ENCODE assay signal across 8 cellular contexts in genomic region chr17:16415031-16415924, GRCh38. TPM values are rescaled to one million over a fixed set of nuclear protein-coding genes. Genes with fewer than 3 reads are reported as not detected.
DNase-seq lines count a peak whose midpoint lies in the region; FAIRE-seq and TF ChIP-seq lines count a peak whose summit lies in the region.

TRPV2 (plus strand) TSS chr17:16415571; CDS start chr17:16417669, 2,098 bp downstream.

- DNase-seq in DMS53 (lab: John Stamatoyannopoulos, UW) (peak; percentile 53), DMS53 treated with DMSO at 0.1 percent for 48 hours (lab: John Stamatoyannopoulos, UW; ENCODE audit: unreplicated experiment) (no peak), HT1080 (ENCODE audit: low read depth) (peak; percentile 42), endothelial cell of umbilical vein (ENCODE audit: low read depth, low spot score) (no peak), nephron progenitor cell (peak; percentile 33), glomerular visceral epithelial cell (ENCODE audit: extremely low spot score) (no peak), pons (ENCODE audit: low spot score) (no peak)
- peak; percentile 83 for DNase-seq in activated CD4-positive, alpha-beta T cell treated with anti-CD3 and anti-CD28 coated beads, Interleukin-2, amount 10 ng/mL, durations not matched to agents 24 days and 14 days

- peaks cover 41% of the 10 kb centered on the region for H3K4me1 Mint-ChIP-seq in activated CD4-positive, alpha-beta T cell treated with anti-CD3 and anti-CD28 coated beads, Interleukin-2, amount 10 ng/mL, durations not matched to agents 24 days and 14 days
- peaks cover 46% of the 10 kb centered on the region for H3K4me1 Mint-ChIP-seq in nephron progenitor cell

- H3K9me1 ChIP-seq in endothelial cell of umbilical vein (replicated peaks; ENCODE audit: control insufficient read depth, extremely low read depth, insufficient read depth, low read length) = no peaks in the 10 kb centered on the region

- H3K79me2 ChIP-seq in endothelial cell of umbilical vein (ENCODE audit: control insufficient read depth, insufficient read depth, low read length) = no peaks in the 10 kb centered on the region

- FAIRE-seq in endothelial cell of umbilical vein (lab: Jason Lieb, UNC) = no peak

- no peaks in the 10 kb centered on the region for H3K27me3 Mint-ChIP-seq in activated CD4-positive, alpha-beta T cell treated with anti-CD3 and anti-CD28 coated beads, Interleukin-2, amount 10 ng/mL, durations not matched to agents 24 days and 14 days
- peaks cover 6% of the 10 kb centered on the region for H3K27me3 Mint-ChIP-seq in nephron progenitor cell (ENCODE audit: low read depth, poor library complexity)

- H3K9me3 ChIP-seq in endothelial cell of umbilical vein (replicated peaks; ENCODE audit: control insufficient read depth, insufficient read depth, low read length) = no peaks in the 10 kb centered on the region

- no peak within 1 kb of the TSS for H3K9ac ChIP-seq in endothelial cell of umbilical vein (replicated peaks; ENCODE audit: extremely low read depth, insufficient read depth, low read length)

- H3K4me3 Mint-ChIP-seq in activated CD4-positive, alpha-beta T cell treated with anti-CD3 and anti-CD28 coated beads, Interleukin-2, amount 10 ng/mL, durations not matched to agents 24 days and 14 days = peak within 1 kb of the TSS; percentile 100
- H3K4me3 Mint-ChIP-seq in nephron progenitor cell = peak within 1 kb of the TSS; percentile 52

- BruUV-seq in endothelial cell of umbilical vein (replicated peaks; lab: Mats Ljungman, UMichigan) = no TSS peak

- H3K36me3 Mint-ChIP-seq in activated CD4-positive, alpha-beta T cell treated with anti-CD3 and anti-CD28 coated beads, Interleukin-2, amount 10 ng/mL, durations not matched to agents 24 days and 14 days (ENCODE audit: low read depth) = peaks cover 20% of the 10 kb centered on the region
- no peaks in the 10 kb centered on the region for H3K36me3 Mint-ChIP-seq in nephron progenitor cell (ENCODE audit: low read depth)

- peak in 1 of 2 donors; percentile 13 for TF ChIP-seq CTCF in endothelial cell of umbilical vein (IDR thresholded peaks at IDR 0.05; ENCODE audit: extremely low read depth in 1 of 2, insufficient read depth in 1 of 2, low read depth in 1 of 2, low read length in 2 of 2)
- no peak for TF ChIP-seq CTCF in nephron progenitor cell (IDR thresholded peaks at IDR 0.05)

- H3K27me3 ChIP-seq in endothelial cell of umbilical vein (ENCODE audit: control insufficient read depth in 2 of 2, insufficient read depth in 2 of 2, low read length in 2 of 2) = no peaks in the 10 kb centered on the region

- H2AFZ ChIP-seq in endothelial cell of umbilical vein (ENCODE audit: low read depth, low read length) = peak within 1 kb of the TSS; percentile 77

- no peak for TF ChIP-seq POLR2A in endothelial cell of umbilical vein (IDR thresholded peaks at IDR 0.05; ENCODE audit: low read depth, low read length)

- no peak within 1 kb of the TSS for H3K27ac ChIP-seq in endothelial cell of umbilical vein (ENCODE audit: insufficient read depth, low read depth, low read length)

- peaks cover 23% of the 10 kb centered on the region for H3K4me1 ChIP-seq in endothelial cell of umbilical vein (ENCODE audit: control insufficient read depth, extremely low read depth, insufficient read depth, low read length)

- intact Hi-C loops in activated CD4-positive, alpha-beta T cell treated with anti-CD3 and anti-CD28 coated beads, Interleukin-2, amount 10 ng/mL, durations not matched to agents 24 days and 14 days (cut with micrococcal nuclease) = loop anchor here (1.0 to 10.0 kb wide), 3 partner anchors 34 to 200 kb away; partner anchors contain the start of genes NCOR1, PIGL and UBB
- intact Hi-C loops in endothelial cell of umbilical vein (cut with micrococcal nuclease) = loop anchor here (10.0 kb wide), 1 partner anchor 50 kb away; no protein-coding TSS in a partner anchor

- H4K20me1 ChIP-seq in endothelial cell of umbilical vein (replicated peaks; ENCODE audit: control insufficient read depth, extremely low read depth, insufficient read depth, low read length) = no peaks in the 10 kb centered on the region

- H3K27ac Mint-ChIP-seq in activated CD4-positive, alpha-beta T cell treated with anti-CD3 and anti-CD28 coated beads, Interleukin-2, amount 10 ng/mL, durations not matched to agents 24 days and 14 days = peak within 1 kb of the TSS; percentile 100
- H3K27ac Mint-ChIP-seq in nephron progenitor cell = no peak within 1 kb of the TSS

- dilution Hi-C loops in endothelial cell of umbilical vein (cut with MboI; ENCODE audit: extremely low pct_ligation_motif_present, low sequenced_read_pairs) = no loop called here

- no peak within 1 kb of the TSS for H3K4me3 ChIP-seq in endothelial cell of umbilical vein (replicated peaks in 1 of 3; ENCODE audit: insufficient read depth in 1 of 3, low read depth in 1 of 3, low read length in 3 of 3)

- CTCF ChIA-PET in endothelial cell of umbilical vein (lab: Charles Lee) = interaction anchor here (0.8 to 1.6 kb wide), 6 partner anchors 13 to 62 kb away, joined by 3 to 7 read pairs (median 3); partner anchors contain the start of gene CENPV

- no peaks in the 10 kb centered on the region for H3K36me3 ChIP-seq in endothelial cell of umbilical vein (ENCODE audit: control insufficient read depth in 2 of 2, extremely low read depth in 1 of 2, insufficient read depth in 2 of 2, low read length in 2 of 2)

- no peaks in the 10 kb centered on the region for H3K9me3 Mint-ChIP-seq in activated CD4-positive, alpha-beta T cell treated with anti-CD3 and anti-CD28 coated beads, Interleukin-2, amount 10 ng/mL, durations not matched to agents 24 days and 14 days
- no peaks in the 10 kb centered on the region for H3K9me3 Mint-ChIP-seq in nephron progenitor cell

- POLR2A ChIA-PET in endothelial cell of umbilical vein (lab: Charles Lee) = no interaction called here

- H3K4me2 ChIP-seq in endothelial cell of umbilical vein (ENCODE audit: insufficient read depth, low read length) = no peak within 1 kb of the TSS

TF ChIP-seq in endothelial cell of umbilical vein, 7 proteins besides CTCF, POLR2A, EP300 and RAD21:
- no peak for TF ChIP-seq FOS (IDR thresholded peaks at IDR 0.05; ENCODE audit: borderline replicate concordance, insufficient read depth, low read length)
- TF ChIP-seq MYC (IDR thresholded peaks at IDR 0.05; ENCODE audit: low read depth, low read length) = no peak
- TF ChIP-seq JUN (IDR thresholded peaks at IDR 0.05; ENCODE audit: borderline replicate concordance, insufficient read depth, insufficient read length, low read depth) = no peak
- no peak for TF ChIP-seq MAX (IDR thresholded peaks at IDR 0.05; ENCODE audit: insufficient read depth, insufficient read length)
- TF ChIP-seq EZH2 (IDR thresholded peaks at IDR 0.05; ENCODE audit: borderline replicate concordance, low read depth, low read length, severe bottlenecking) = no peak
- TF ChIP-seq GATA2 (IDR thresholded peaks at IDR 0.05; ENCODE audit: insufficient read depth, insufficient read length, low read depth, low read length) = no peak
- no peak for TF ChIP-seq POLR2AphosphoS5 (IDR thresholded peaks at IDR 0.05; ENCODE audit: insufficient read depth, low read depth, low read length)

RNA-seq across cellular contexts. Expression of gene TRPV2, which starts in this region (rescaled TPM):
- 101 and 105 TPM in 2 replicates for total RNA-seq in HT1080 (2014; rRNA removed; shearing (Covaris generic))
- polyA plus RNA-seq in HT1080 (2015; cell fraction: cytosol; rRNA removed) = 41.0 TPM in 2 replicates
- 138 and 139 TPM in 2 replicates for polyA plus RNA-seq in HT1080 (2015; cell fraction: nucleus; rRNA removed)
- 29.6 and 38.7 TPM in 2 replicates for total RNA-seq in activated CD4-positive, alpha-beta T cell treated with anti-CD3 and anti-CD28 coated beads, Interleukin-2, amount 10 ng/mL, durations not matched to agents 24 days and 14 days
- 6.7 and 10.6 TPM in 2 replicates for total RNA-seq in endothelial cell of umbilical vein
- 3.3 and 4.2 TPM in 2 replicates for polyA plus RNA-seq in endothelial cell of umbilical vein
- polyA plus RNA-seq in endothelial cell of umbilical vein (2011; cell fraction: cytosol; rRNA removed) = 3.5 and 4.2 TPM in 2 replicates
- 4.1 and 5.2 TPM in 2 replicates for polyA plus RNA-seq in endothelial cell of umbilical vein (2011; cell fraction: nucleus; rRNA removed)
- polyA plus RNA-seq in endothelial cell of umbilical vein (2012) = 19.7 and 28.7 TPM in 2 replicates
- polyA minus RNA-seq in endothelial cell of umbilical vein = 4.2 and 6.1 TPM in 2 replicates
- not detected for polyA minus RNA-seq in endothelial cell of umbilical vein (2011; cell fraction: cytosol; rRNA and poly(A)+ RNA removed)
- polyA minus RNA-seq in endothelial cell of umbilical vein (2011; cell fraction: nucleus; rRNA and poly(A)+ RNA removed) = 1.3 and 1.5 TPM in 2 replicates

Comparison
In these comparisons a context has a peak if more than half of its experiments do, and no peak if none do; other contexts are left out.
1. DNase-seq: peak in DMS53 (single experiment), HT1080 (single experiment), activated CD4-positive, alpha-beta T cell treated with anti-CD3 and anti-CD28 coated beads, Interleukin-2, amount 10 ng/mL, durations not matched to agents 24 days and 14 days (single experiment) and nephron progenitor cell (single experiment); none in DMS53 treated with DMSO at 0.1 percent for 48 hours (single experiment), endothelial cell of umbilical vein (single experiment), glomerular visceral epithelial cell (single experiment) and pons (single experiment).